In genomic region chr6:122405417-122405816, GRCh38 we compare ENCODE assay signal across 12 cellular contexts. TPM values are rescaled to one million over a fixed set of nuclear protein-coding genes. Genes with fewer than 3 reads are reported as not detected.
DNase-seq lines count a peak whose midpoint lies in the region; ATAC-seq and TF ChIP-seq lines count a peak whose summit lies in the region.
"Had no signal": no experiment of that assay in that cellular context is flagged by ENCODE, and none has a peak within 500 bp of the region (broad histone marks: within the 10 kb centered on the region; RNA-seq: fewer than 3 reads in every experiment).

No MANE protein-coding gene starts in this region.

- TF ChIP-seq CTCF in fibroblast of villous mesenchyme (IDR thresholded peaks at IDR 0.05; ENCODE audit: insufficient read depth, low read depth, low read length): peak; percentile 19

- DNase-seq in ACHN (peak; percentile 11), ELR (ENCODE audit: low read depth) (peak; percentile 41), fibroblast of villous mesenchyme (ENCODE audit: low read depth) (no peak), kidney glomerular epithelial cell (lab: John Stamatoyannopoulos, UW) (no peak), NCI-H1694 (lab: John Stamatoyannopoulos, UW) (no peak), NCI-H2107 treated with DMSO at 0.1 percent for 48 hours (lab: John Stamatoyannopoulos, UW; ENCODE audit: unreplicated experiment) (no peak)
- no peak for DNase-seq in effector CD8-positive, alpha-beta T cell (lab: John Stamatoyannopoulos, UW)
- DNase-seq: CD4-positive, alpha-beta memory T cell; NCI-H1105 treated with DMSO at 0.1 percent for 48 hours; NCI-H526; stimulated activated CD4-positive, alpha-beta T cell treated with anti-CD3 and anti-CD28 coated beads, Interleukin-4, amount 100 ng/mL, for 24 hours had no signal

- 0 out of 3 replicates have a peak, but pooled peaks have one; percentile 37 for ATAC-seq in SK-N-SH treated with all-trans-retinoic acid at 6 μM for 48 hours

- H3K4me3 ChIP-seq in fibroblast of villous mesenchyme (ENCODE audit: low read depth, low read length): no peak overlapping the region

- in situ Hi-C loops in ACHN (cut with HindIII; ENCODE audit: low pct_ligation_motif_present, low pct_unique_long_range_greater_than_20kb, low sequenced_read_pairs): no loop called here

TF ChIP-seq in SK-N-SH treated with all-trans-retinoic acid at 6 μM for 48 hours, 23 proteins besides CTCF, POLR2A, EP300 and RAD21:
- TF ChIP-seq ZC3H10 (CRISPR knock-in tag; IDR thresholded peaks at IDR 0.05): no peak
- no peak for TF ChIP-seq TSHZ2 (CRISPR knock-in tag; IDR thresholded peaks at IDR 0.05)
- TF ChIP-seq SNAI2 (CRISPR knock-in tag; IDR thresholded peaks at IDR 0.05): no peak
- no peak for TF ChIP-seq CSDC2 (CRISPR knock-in tag; IDR thresholded peaks at IDR 0.05)
- TF ChIP-seq RARB (CRISPR knock-in tag; IDR thresholded peaks at IDR 0.05): no peak
- no peak for TF ChIP-seq PATZ1 (CRISPR knock-in tag; IDR thresholded peaks at IDR 0.05; ENCODE audit: borderline replicate concordance)
- no peak for TF ChIP-seq CREB5 (CRISPR knock-in tag; IDR thresholded peaks at IDR 0.05; ENCODE audit: low read depth)
- no peak for TF ChIP-seq PPARA (CRISPR knock-in tag; IDR thresholded peaks at IDR 0.05; ENCODE audit: borderline replicate concordance)
- no peak for TF ChIP-seq ZNF8 (CRISPR knock-in tag; IDR thresholded peaks at IDR 0.05)
- TF ChIP-seq POU6F1 (CRISPR knock-in tag; IDR thresholded peaks at IDR 0.05; ENCODE audit: borderline replicate concordance, low read depth): no peak
- TF ChIP-seq CSRNP3 (CRISPR knock-in tag; IDR thresholded peaks at IDR 0.05): no peak
- no peak for TF ChIP-seq TCF4 (CRISPR knock-in tag; IDR thresholded peaks at IDR 0.05; ENCODE audit: borderline replicate concordance)
- TF ChIP-seq ESRRG (CRISPR knock-in tag; IDR thresholded peaks at IDR 0.05): no peak
- TF ChIP-seq GLIS3 (CRISPR knock-in tag; IDR thresholded peaks at IDR 0.05): no peak
- TF ChIP-seq ISL1 (CRISPR knock-in tag; IDR thresholded peaks at IDR 0.05): no peak
- no peak for TF ChIP-seq OSR1 (CRISPR knock-in tag; IDR thresholded peaks at IDR 0.05)
- TF ChIP-seq TOX (CRISPR knock-in tag; IDR thresholded peaks at IDR 0.05; ENCODE audit: borderline replicate concordance): no peak
- no peak for TF ChIP-seq ZNF565 (CRISPR knock-in tag; conservative IDR thresholded peaks at IDR 0.05; ENCODE audit: low read depth)
- no peak for TF ChIP-seq ARNTL (CRISPR knock-in tag; IDR thresholded peaks at IDR 0.05; ENCODE audit: borderline replicate concordance, low read depth)
- no peak for TF ChIP-seq BACH2 (CRISPR knock-in tag; IDR thresholded peaks at IDR 0.05; ENCODE audit: borderline replicate concordance)

RNA-seq across cellular contexts. Expression of gene HSF2, which starts 6.0 kb away (rescaled TPM):
- total RNA-seq in fibroblast of villous mesenchyme: 21.3 and 36.7 TPM in 2 replicates

Comparison
In these comparisons a context has a peak if more than half of its experiments do, and no peak if none do; other contexts are left out.
1. DNase-seq: peak in ACHN (single experiment) and ELR (single experiment); none in fibroblast of villous mesenchyme (single experiment), effector CD8-positive, alpha-beta T cell (single experiment), kidney glomerular epithelial cell (single experiment), NCI-H1694 (single experiment) and NCI-H2107 treated with DMSO at 0.1 percent for 48 hours (single experiment).